8 cellular contexts compared by ENCODE assay signal in genomic region chr1:207454046-207454964, GRCh38.
DNase-seq lines count a peak whose midpoint lies in the region; ATAC-seq and TF ChIP-seq lines count a peak whose summit lies in the region.

Gene CR2 (plus strand): TSS chr1:207454328. CDS start chr1:207454419, 91 bp downstream.

- peak; percentile 35; the same call in 1 of the 2 replicates for TF ChIP-seq CTCF in OCI-LY1 (IDR thresholded peaks at IDR 0.05; ENCODE audit: low read length)

- H3K4me1 Mint-ChIP-seq in activated naive CD4-positive, alpha-beta T cell treated with anti-CD3 and anti-CD28 coated beads, Interleukin-2, amount 50 U/mL, for 24 hours, result peaks cover 14% of the 10 kb centered on the region

- peak within 1 kb of the TSS; percentile 68 for H3K4me2 ChIP-seq in OCI-LY1 (ENCODE audit: low read length)

- H2AFZ ChIP-seq in OCI-LY1 (ENCODE audit: low read length), result no peak within 1 kb of the TSS

- no peak within 1 kb of the TSS for H3K27ac ChIP-seq in OCI-LY1 (ENCODE audit: low read depth, low read length, poor library complexity, severe bottlenecking)

- no peaks in the 10 kb centered on the region for H3K79me2 ChIP-seq in OCI-LY1 (ENCODE audit: insufficient read depth, low read length)

- H3K27me3 ChIP-seq in OCI-LY1 (ENCODE audit: insufficient read depth, low read length) (no peaks in the 10 kb centered on the region), HAP-1 (ENCODE audit: low read depth) (peaks cover 19% of the 10 kb centered on the region; the same call in 1 of the 2 replicates)

- no peaks in the 10 kb centered on the region for H3K9me3 Mint-ChIP-seq in activated naive CD4-positive, alpha-beta T cell treated with anti-CD3 and anti-CD28 coated beads, Interleukin-2, amount 50 U/mL, for 24 hours

- H3K4me3 Mint-ChIP-seq in activated naive CD4-positive, alpha-beta T cell treated with anti-CD3 and anti-CD28 coated beads, Interleukin-2, amount 50 U/mL, for 24 hours, result peak within 1 kb of the TSS; percentile 82

- peaks cover 16% of the 10 kb centered on the region for H3K27me3 Mint-ChIP-seq in activated naive CD4-positive, alpha-beta T cell treated with anti-CD3 and anti-CD28 coated beads, Interleukin-2, amount 50 U/mL, for 24 hours

- peaks cover 1% of the 10 kb centered on the region for H3K36me3 Mint-ChIP-seq in activated naive CD4-positive, alpha-beta T cell treated with anti-CD3 and anti-CD28 coated beads, Interleukin-2, amount 50 U/mL, for 24 hours

- in situ Hi-C loops in HAP-1 (cut with MboI; ENCODE audit: low sequenced_read_pairs), result no loop called here

- no peaks in the 10 kb centered on the region for H3K9me2 ChIP-seq in OCI-LY1 (ENCODE audit: low read depth, low read length)

- peak within 1 kb of the TSS; percentile 71 for H3K27ac Mint-ChIP-seq in activated naive CD4-positive, alpha-beta T cell treated with anti-CD3 and anti-CD28 coated beads, Interleukin-2, amount 50 U/mL, for 24 hours

- no peaks in the 10 kb centered on the region for H3F3A ChIP-seq in OCI-LY1 (ENCODE audit: insufficient read depth, low read length)

- H3K4me1 ChIP-seq in OCI-LY1 (ENCODE audit: insufficient read depth, low read length, severe bottlenecking) (peaks cover 10% of the 10 kb centered on the region), HAP-1 (no peaks in the 10 kb centered on the region)

- no peak within 1 kb of the TSS; the same call in 1 of the 2 replicates for H3K9ac ChIP-seq in OCI-LY1 (ENCODE audit: low read length)

- H3K9me3 ChIP-seq in OCI-LY1 (ENCODE audit: low read length), result no peaks in the 10 kb centered on the region
- no peaks in the 10 kb centered on the region for H3K9me3 ChIP-seq in HAP-1

- DNase-seq in NCI-H2029 (lab: John Stamatoyannopoulos, UW), result peak; percentile 24
- no peak for DNase-seq in NCI-H2029 treated with DMSO at 0.1 percent for 48 hours (lab: John Stamatoyannopoulos, UW)
- peak; percentile 33 for DNase-seq in iPS DF 19.7 (ENCODE audit: low read depth, low spot score)
- no peak for DNase-seq in skeletal muscle cell (ENCODE audit: low read depth)
- DNase-seq in HAP-1 (ENCODE audit: low spot score in 2 of 2), result no peak

- H3K36me3 ChIP-seq in OCI-LY1 (ENCODE audit: insufficient read depth, low read length), result no peaks in the 10 kb centered on the region
- H3K36me3 ChIP-seq in HAP-1 (replicated peaks), result no peaks in the 10 kb centered on the region

- ATAC-seq in HG02981 (IDR thresholded peaks at IDR 0.05; ENCODE audit: unreplicated experiment), result peak; percentile 74

- no peaks in the 10 kb centered on the region for H4K20me1 ChIP-seq in OCI-LY1 (ENCODE audit: insufficient read depth, low read length)

- H3K4me3 ChIP-seq in OCI-LY1 (ENCODE audit: low read depth, low read length, poor library complexity, severe bottlenecking), result peak within 1 kb of the TSS; percentile 54
- peak within 1 kb of the TSS; percentile 26 for H3K4me3 ChIP-seq in skeletal muscle cell (ENCODE audit: low read depth, low read length)
- no peak within 1 kb of the TSS for H3K4me3 ChIP-seq in HAP-1

Comparison
In these comparisons a context has a peak if more than half of its experiments do, and no peak if none do; other contexts are left out.
1. DNase-seq: peak in NCI-H2029 (single experiment) and iPS DF 19.7 (single experiment); none in NCI-H2029 treated with DMSO at 0.1 percent for 48 hours (single experiment), skeletal muscle cell (single experiment) and HAP-1 (0 of 2).